Comparison of ENCODE assay signal across 1 cellular context in genomic region chr11:94504689-94505293, GRCh38.
TF ChIP-seq lines count a peak whose summit lies in the region.

No MANE protein-coding gene starts in this region.

TF ChIP-seq in GM12878, 131 proteins besides CTCF, POLR2A, EP300 and RAD21:
- TF ChIP-seq SMC3 (IDR thresholded peaks at IDR 0.05; ENCODE audit: borderline replicate concordance, low read length) (peak; percentile 73; the same call in 1 of the 2 replicates), KLF5 (IDR thresholded peaks at IDR 0.05; ENCODE audit: partially characterized antibody) (no peak), CREB1 (IDR thresholded peaks at IDR 0.05; ENCODE audit: low read depth) (0 out of 2 replicates have a peak, but pooled peaks have one; percentile 29), JUNB (IDR thresholded peaks at IDR 0.05) (no peak)
TF ChIP-seq in GM12878: peak in this region for 2.
